2 cellular contexts compared by ENCODE assay signal in the genomic region with DNA sequence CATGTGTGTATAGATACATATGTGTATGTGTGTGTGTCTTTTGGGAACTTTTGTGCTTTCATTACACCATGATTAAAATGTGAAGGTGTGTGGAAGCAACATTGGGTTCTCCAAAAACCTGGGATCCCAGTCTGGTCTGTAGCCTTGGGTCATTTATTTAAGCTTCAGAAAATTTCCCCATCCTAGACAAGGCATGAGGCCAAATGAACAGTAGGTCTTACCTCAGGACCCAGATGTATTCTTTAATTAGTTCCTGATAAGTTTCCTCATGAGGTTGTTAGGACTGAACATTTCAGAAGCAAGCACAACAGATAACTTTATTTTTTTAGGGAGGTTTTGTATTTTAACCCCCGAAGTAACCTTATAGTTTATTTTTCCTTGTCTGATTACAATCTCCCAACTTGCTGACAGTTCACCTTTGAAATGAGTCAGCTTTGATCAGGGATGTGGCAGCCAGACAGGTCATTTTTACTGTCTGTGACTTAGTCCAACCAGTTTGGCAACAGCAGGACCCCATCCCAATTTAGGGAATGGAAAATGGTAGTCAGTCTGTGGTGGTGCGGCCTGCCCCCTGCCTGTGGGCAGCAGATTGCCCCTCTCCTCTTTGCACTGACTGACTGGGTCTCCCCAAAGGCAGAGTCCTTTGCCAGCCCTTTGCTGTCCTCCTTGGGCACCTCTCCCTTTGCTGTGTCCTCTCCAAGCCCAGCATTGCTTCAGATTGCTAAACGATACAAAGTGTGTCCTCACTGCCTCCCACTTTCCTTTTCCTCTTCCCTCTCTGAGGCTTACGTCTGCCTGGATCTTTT.
TF ChIP-seq lines count a peak whose summit lies in the region.

No MANE protein-coding gene starts in this region.

TF ChIP-seq in liver, 16 proteins besides CTCF, POLR2A, EP300 and RAD21:
- TF ChIP-seq HNF4A (conservative IDR thresholded peaks at IDR 0.05) = peak; percentile 38 to 75
- peak in 1 of 2 donors; percentile 56 for TF ChIP-seq EGR1 (IDR thresholded peaks at IDR 0.05; ENCODE audit: low read depth in 2 of 2)
- no peak for TF ChIP-seq NR2F2 (IDR thresholded peaks at IDR 0.05)
- peak; percentile 28 for TF ChIP-seq YY1 (IDR thresholded peaks at IDR 0.05)
- TF ChIP-seq REST (IDR thresholded peaks at IDR 0.05) = no peak
- TF ChIP-seq HNF4G (IDR thresholded peaks at IDR 0.05) = no peak
- no peak for TF ChIP-seq TAF1 (conservative IDR thresholded peaks at IDR 0.05)
- TF ChIP-seq JUND (IDR thresholded peaks at IDR 0.05) = peak; percentile 33 to 68
- TF ChIP-seq, protein P1, sequence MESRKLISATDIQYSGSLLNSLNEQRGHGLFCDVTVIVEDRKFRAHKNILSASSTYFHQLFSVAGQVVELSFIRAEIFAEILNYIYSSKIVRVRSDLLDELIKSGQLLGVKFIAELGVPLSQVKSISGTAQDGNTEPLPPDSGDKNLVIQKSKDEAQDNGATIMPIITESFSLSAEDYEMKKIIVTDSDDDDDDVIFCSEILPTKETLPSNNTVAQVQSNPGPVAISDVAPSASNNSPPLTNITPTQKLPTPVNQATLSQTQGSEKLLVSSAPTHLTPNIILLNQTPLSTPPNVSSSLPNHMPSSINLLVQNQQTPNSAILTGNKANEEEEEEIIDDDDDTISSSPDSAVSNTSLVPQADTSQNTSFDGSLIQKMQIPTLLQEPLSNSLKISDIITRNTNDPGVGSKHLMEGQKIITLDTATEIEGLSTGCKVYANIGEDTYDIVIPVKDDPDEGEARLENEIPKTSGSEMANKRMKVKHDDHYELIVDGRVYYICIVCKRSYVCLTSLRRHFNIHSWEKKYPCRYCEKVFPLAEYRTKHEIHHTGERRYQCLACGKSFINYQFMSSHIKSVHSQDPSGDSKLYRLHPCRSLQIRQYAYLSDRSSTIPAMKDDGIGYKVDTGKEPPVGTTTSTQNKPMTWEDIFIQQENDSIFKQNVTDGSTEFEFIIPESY (IDR thresholded peaks at IDR 0.05) = no peak
- no peak for TF ChIP-seq GABPA (IDR thresholded peaks at IDR 0.05 in 1 of 2, conservative IDR thresholded peaks at IDR 0.05 in 1 of 2)
- TF ChIP-seq ATF3 (IDR thresholded peaks at IDR 0.05) = peak; percentile 22
- no peak for TF ChIP-seq FOXA1 (IDR thresholded peaks at IDR 0.05)
- peak; percentile 6 for TF ChIP-seq SP1 (IDR thresholded peaks at IDR 0.05)
- no peak for TF ChIP-seq FOXA2 (IDR thresholded peaks at IDR 0.05)
- peak; percentile 26 to 70 for TF ChIP-seq RXRA (IDR thresholded peaks at IDR 0.05)
- TF ChIP-seq, protein P2, sequence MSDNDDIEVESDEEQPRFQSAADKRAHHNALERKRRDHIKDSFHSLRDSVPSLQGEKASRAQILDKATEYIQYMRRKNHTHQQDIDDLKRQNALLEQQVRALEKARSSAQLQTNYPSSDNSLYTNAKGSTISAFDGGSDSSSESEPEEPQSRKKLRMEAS (IDR thresholded peaks at IDR 0.05) = no peak

TF ChIP-seq in HepG2, 621 proteins besides CTCF, POLR2A, EP300 and RAD21:
- TF ChIP-seq HHEX (CRISPR knock-in tag; IDR thresholded peaks at IDR 0.05) (no peak), NFKB2 (CRISPR knock-in tag; IDR thresholded peaks at IDR 0.05; ENCODE audit: borderline replicate concordance) (no peak), CEBPG (CRISPR knock-in tag; IDR thresholded peaks at IDR 0.05) (no peak), TBX2 (CRISPR knock-in tag; IDR thresholded peaks at IDR 0.05; ENCODE audit: borderline replicate concordance) (no peak), TEAD3 (CRISPR knock-in tag; optimal IDR thresholded peaks at IDR 0.05; ENCODE audit: borderline replicate concordance) (no peak), GRHL1 (CRISPR knock-in tag; conservative IDR thresholded peaks at IDR 0.05) (no peak), RORA (CRISPR knock-in tag; IDR thresholded peaks at IDR 0.05) (no peak), RELA (CRISPR knock-in tag; IDR thresholded peaks at IDR 0.05) (no peak), GZF1 (CRISPR knock-in tag; IDR thresholded peaks at IDR 0.05) (no peak), ZNF549 (CRISPR knock-in tag; IDR thresholded peaks at IDR 0.05) (no peak), EED (CRISPR knock-in tag; IDR thresholded peaks at IDR 0.05) (no peak), HBP1 (CRISPR knock-in tag; IDR thresholded peaks at IDR 0.05; ENCODE audit: low read depth) (no peak), ZFYVE20 (CRISPR knock-in tag; IDR thresholded peaks at IDR 0.05; ENCODE audit: borderline replicate concordance, low read depth) (no peak), HINFP (CRISPR knock-in tag; IDR thresholded peaks at IDR 0.05; ENCODE audit: low read depth) (no peak)
- TF ChIP-seq, protein P3, sequence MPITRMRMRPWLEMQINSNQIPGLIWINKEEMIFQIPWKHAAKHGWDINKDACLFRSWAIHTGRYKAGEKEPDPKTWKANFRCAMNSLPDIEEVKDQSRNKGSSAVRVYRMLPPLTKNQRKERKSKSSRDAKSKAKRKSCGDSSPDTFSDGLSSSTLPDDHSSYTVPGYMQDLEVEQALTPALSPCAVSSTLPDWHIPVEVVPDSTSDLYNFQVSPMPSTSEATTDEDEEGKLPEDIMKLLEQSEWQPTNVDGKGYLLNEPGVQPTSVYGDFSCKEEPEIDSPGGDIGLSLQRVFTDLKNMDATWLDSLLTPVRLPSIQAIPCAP (CRISPR knock-in tag; IDR thresholded peaks at IDR 0.05; ENCODE audit: low read depth) = no peak
- TF ChIP-seq, protein P4, sequence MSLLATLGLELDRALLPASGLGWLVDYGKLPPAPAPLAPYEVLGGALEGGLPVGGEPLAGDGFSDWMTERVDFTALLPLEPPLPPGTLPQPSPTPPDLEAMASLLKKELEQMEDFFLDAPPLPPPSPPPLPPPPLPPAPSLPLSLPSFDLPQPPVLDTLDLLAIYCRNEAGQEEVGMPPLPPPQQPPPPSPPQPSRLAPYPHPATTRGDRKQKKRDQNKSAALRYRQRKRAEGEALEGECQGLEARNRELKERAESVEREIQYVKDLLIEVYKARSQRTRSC (CRISPR knock-in tag; IDR thresholded peaks at IDR 0.05; ENCODE audit: low read depth) = no peak
